24 cellular contexts compared by ENCODE assay signal in genomic region chr1:18812540-18812939, GRCh38. TPM values are rescaled to one million over a fixed set of nuclear protein-coding genes. Genes with fewer than 3 reads are reported as not detected.
DNase-seq lines count a peak whose midpoint lies in the region; ATAC-seq, FAIRE-seq and TF ChIP-seq lines count a peak whose summit lies in the region.
"Had no signal": no experiment of that assay in that cellular context is flagged by ENCODE, and none has a peak within 500 bp of the region (broad histone marks: within the 10 kb centered on the region; RNA-seq: fewer than 3 reads in every experiment).

No MANE protein-coding gene starts in this region.

- CTCF ChIA-PET in PC-3 (lab: Charles Lee): no interaction called here

- H3K4me1 ChIP-seq in kidney (ENCODE audit: control insufficient read depth in 1 of 2, insufficient read depth in 1 of 2, low read depth in 1 of 2, low read length in 2 of 2) (no peaks in the 10 kb centered on the region), PC-3 (ENCODE audit: insufficient read depth, low read length) (no peaks in the 10 kb centered on the region)
- H3K4me1 ChIP-seq: BE2C had no signal

- H3K4me3 Mint-ChIP-seq in HFFc6: no peak overlapping the region
- H3K4me3 Mint-ChIP-seq: CD4-positive, alpha-beta memory T cell; CD4-positive, CD25-positive, alpha-beta regulatory T cell; CD8-positive, alpha-beta memory T cell had no signal

- POLR2A ChIA-PET in PC-3 (lab: Charles Lee; ENCODE audit: unreplicated experiment): no interaction called here

- peak; percentile 11 for DNase-seq in HFFc6
- DNase-seq in kidney: peak; percentile 1
- no peak for DNase-seq in PC-3
- DNase-seq in SW 1271 (lab: John Stamatoyannopoulos, UW): no peak
- DNase-seq: 8988T; ACHN; BE2C; C1 segment of cervical spinal cord; CD4-positive, alpha-beta memory T cell; CD4-positive, CD25-positive, alpha-beta regulatory T cell; CD8-positive, alpha-beta memory T cell; COR-L47; DMS 273 treated with DMSO at 0.1 percent for 48 hours; DMS79 treated with DMSO at 0.1 percent for 48 hours; GF-D8 had no signal

- H2AFZ ChIP-seq in PC-3 (ENCODE audit: low read length): no peak overlapping the region

- no peaks in the 10 kb centered on the region for H3F3A ChIP-seq in PC-3 (ENCODE audit: low read length, unreplicated experiment)

- no peaks in the 10 kb centered on the region for H3K9me3 Mint-ChIP-seq in HFFc6
- H3K9me3 Mint-ChIP-seq: CD4-positive, alpha-beta memory T cell; CD4-positive, CD25-positive, alpha-beta regulatory T cell; CD8-positive, alpha-beta memory T cell had no signal

- peaks cover 21% of the 10 kb centered on the region for H3K27me3 Mint-ChIP-seq in HFFc6 (ENCODE audit: insufficient read depth)

- H3K36me3 Mint-ChIP-seq in HFFc6 (ENCODE audit: low read depth): no peaks in the 10 kb centered on the region
- H3K36me3 Mint-ChIP-seq: CD14-positive monocyte; CD4-positive, alpha-beta memory T cell; CD4-positive, CD25-positive, alpha-beta regulatory T cell; CD8-positive, alpha-beta memory T cell had no signal

- H3K4me3 ChIP-seq in kidney (ENCODE audit: low read length in 2 of 2) (no peak overlapping the region), PC-3 (ENCODE audit: low read length) (no peak overlapping the region)
- H3K4me3 ChIP-seq: BLaER1 had no signal

- no peak for FAIRE-seq in kidney (lab: Jason Lieb, UNC)
- FAIRE-seq: A204.1, G401.6, GM12891, GM19239 had no signal

- H3K27me3 ChIP-seq in PC-3 (ENCODE audit: low read length): peaks cover 8% of the 10 kb centered on the region
- H3K27me3 ChIP-seq: BE2C, BLaER1 had no signal

- H4K20me1 ChIP-seq in PC-3 (ENCODE audit: low read length): no peaks in the 10 kb centered on the region
- H4K20me1 ChIP-seq: BLaER1 had no signal

- H3K4me1 Mint-ChIP-seq in HFFc6 (ENCODE audit: low read depth): peaks cover 6% of the 10 kb centered on the region; the same call in 1 of the 2 replicates
- H3K4me1 Mint-ChIP-seq: CD14-positive monocyte; CD4-positive, alpha-beta memory T cell; CD4-positive, CD25-positive, alpha-beta regulatory T cell; CD8-positive, alpha-beta memory T cell had no signal

- no peak overlapping the region for H3K4me2 ChIP-seq in PC-3 (ENCODE audit: low read length)
- H3K4me2 ChIP-seq: BLaER1 had no signal

- TF ChIP-seq CTCF in HFFc6 (IDR thresholded peaks at IDR 0.05) (no peak), kidney (IDR thresholded peaks at IDR 0.05; ENCODE audit: borderline replicate concordance, extremely low read depth, insufficient read depth) (no peak), PC-3 (conservative IDR thresholded peaks at IDR 0.05; ENCODE audit: low read depth, low read length) (no peak)

- no peak overlapping the region for H3K27ac ChIP-seq in kidney (ENCODE audit: low read depth in 2 of 2, low read length in 2 of 2)
- no peak overlapping the region for H3K27ac ChIP-seq in PC-3 (ENCODE audit: low read length)
- H3K27ac ChIP-seq: BLaER1 had no signal

- H3K36me3 ChIP-seq in kidney (ENCODE audit: control insufficient read depth in 1 of 2, insufficient read depth in 2 of 2, low read length in 2 of 2) (no peaks in the 10 kb centered on the region), PC-3 (ENCODE audit: low read depth, low read length) (no peaks in the 10 kb centered on the region)
- H3K36me3 ChIP-seq: BE2C, BLaER1 had no signal

- no peak overlapping the region for H3K27ac Mint-ChIP-seq in HFFc6
- H3K27ac Mint-ChIP-seq: CD14-positive monocyte; CD4-positive, alpha-beta memory T cell; CD4-positive, CD25-positive, alpha-beta regulatory T cell had no signal

- no TSS peak for BruUV-seq in PC-3 (replicated peaks; lab: Mats Ljungman, UMichigan)

- H3K9me2 ChIP-seq in PC-3 (replicated peaks; ENCODE audit: low read length): no peaks in the 10 kb centered on the region

- H3K9me3 ChIP-seq in kidney (ENCODE audit: control insufficient read depth in 1 of 2, low read length in 2 of 2) (no peaks in the 10 kb centered on the region), PC-3 (ENCODE audit: low read length) (no peaks in the 10 kb centered on the region)
- H3K9me3 ChIP-seq: BE2C, BLaER1 had no signal

- no peaks in the 10 kb centered on the region for H3K79me2 ChIP-seq in PC-3 (ENCODE audit: low read length)

- ATAC-seq in PC-3: no peak
- ATAC-seq in GM21619 (IDR thresholded peaks at IDR 0.05; ENCODE audit: unreplicated experiment): no peak

- no peak overlapping the region for H3K9ac ChIP-seq in kidney (ENCODE audit: low read length in 2 of 2)
- H3K9ac ChIP-seq in PC-3 (ENCODE audit: low read length): no peak overlapping the region
- H3K9ac ChIP-seq: BLaER1 had no signal

- intact Hi-C loops in kidney (cut with DNase I) (no loop called here), PC-3 (cut with micrococcal nuclease) (no loop called here)

RNA-seq across cellular contexts. Expression of gene TAS1R2, which starts 46.9 kb away (rescaled TPM):
- not detected for total RNA-seq in HFFc6 (2021; fragmentation: NEBNext Ultra II Directional; extraction: Animal tissue kit (Norgen Biotek cat#: 25700))
- total RNA-seq in kidney (not detected), PC-3 (2014; rRNA removed) (not detected in 2 replicates)
- polyA plus RNA-seq in kidney (ENCODE audit: insufficient read depth, low read depth, low replicate concordance): not detected
- total RNA-seq: A673; CD4-positive, alpha-beta memory T cell; CD4-positive, CD25-positive, alpha-beta regulatory T cell; CD8-positive, alpha-beta memory T cell had no signal
- polyA plus RNA-seq: AG04450; CD14-positive monocyte; CD4-positive, alpha-beta memory T cell; CD4-positive, CD25-positive, alpha-beta regulatory T cell; CD8-positive, alpha-beta memory T cell had no signal

Comparison
In these comparisons a context has a peak if more than half of its experiments do, and no peak if none do; other contexts are left out.
1. DNase-seq: peak in HFFc6 (single experiment) and kidney (single experiment); none in PC-3 (single experiment) and SW 1271 (0 of 2).